ENCODE assay signal across 8 cellular contexts in genomic region chr14:81401420-81402122, GRCh38. TPM values are rescaled to one million over a fixed set of nuclear protein-coding genes. Genes with fewer than 3 reads are reported as not detected.
DNase-seq lines count a peak whose midpoint lies in the region; ATAC-seq and TF ChIP-seq lines count a peak whose summit lies in the region.

No MANE protein-coding gene starts in this region.

- H3K36me3 ChIP-seq in breast epithelium: no peaks in the 10 kb centered on the region

- no peaks in the 10 kb centered on the region for H3K9me3 ChIP-seq in breast epithelium

- ATAC-seq in GM18870 (IDR thresholded peaks at IDR 0.05; ENCODE audit: unreplicated experiment): peak; percentile 79
- ATAC-seq in HG03520 (IDR thresholded peaks at IDR 0.05; ENCODE audit: unreplicated experiment): peak; percentile 52

- no peak overlapping the region for H3K4me3 ChIP-seq in breast epithelium
- no peak overlapping the region for H3K4me3 ChIP-seq in skin epidermis
- no peak overlapping the region for H3K4me3 ChIP-seq in coronary artery

- no peaks in the 10 kb centered on the region for H3K27me3 ChIP-seq in breast epithelium

- intact Hi-C loops in breast epithelium (cut with DNase I; ENCODE audit: low total_unique reads): loop anchor here (10.0 kb wide), 1 partner anchor 457 kb away; the partner anchor contains the start of gene CEP128

- TF ChIP-seq POLR2A in breast epithelium (IDR thresholded peaks at IDR 0.05): no peak

- H3K27ac ChIP-seq in breast epithelium (peak overlapping the region; percentile 93 to 94), skin epidermis (peak overlapping the region in 20 of 21 experiments; percentile 9 to 88 (median 68)), coronary artery (peak overlapping the region in 1 of 2 donors; percentile 74)

- DNase-seq in breast epithelium (ENCODE audit: low spot score in 2 of 2) (no peak), NAMALWA (ENCODE audit: low spot score) (no peak), coronary artery (ENCODE audit: low spot score) (no peak), NCI-H1105 (lab: John Stamatoyannopoulos, UW) (no peak)
- no peak for DNase-seq in stimulated activated CD4-positive, alpha-beta T cell treated with anti-CD3 and anti-CD28 coated beads, Interleukin-15, amount 100 ng/mL, for 24 hours

- TF ChIP-seq CTCF in breast epithelium (IDR thresholded peaks at IDR 0.05): no peak
- TF ChIP-seq CTCF in coronary artery (IDR thresholded peaks at IDR 0.05): no peak

- H3K4me1 ChIP-seq in breast epithelium: peaks cover 5 to 19% of the 10 kb centered on the region in 2 donors

RNA-seq across cellular contexts. Expression of gene STON2, which starts 1.4 kb away (rescaled TPM):
- total RNA-seq in breast epithelium: 10 to 100 TPM; 24.6 to 30.2 (median 27.5) TPM
